Comparison of ENCODE assay signal across 1 cellular context in the genomic region with DNA sequence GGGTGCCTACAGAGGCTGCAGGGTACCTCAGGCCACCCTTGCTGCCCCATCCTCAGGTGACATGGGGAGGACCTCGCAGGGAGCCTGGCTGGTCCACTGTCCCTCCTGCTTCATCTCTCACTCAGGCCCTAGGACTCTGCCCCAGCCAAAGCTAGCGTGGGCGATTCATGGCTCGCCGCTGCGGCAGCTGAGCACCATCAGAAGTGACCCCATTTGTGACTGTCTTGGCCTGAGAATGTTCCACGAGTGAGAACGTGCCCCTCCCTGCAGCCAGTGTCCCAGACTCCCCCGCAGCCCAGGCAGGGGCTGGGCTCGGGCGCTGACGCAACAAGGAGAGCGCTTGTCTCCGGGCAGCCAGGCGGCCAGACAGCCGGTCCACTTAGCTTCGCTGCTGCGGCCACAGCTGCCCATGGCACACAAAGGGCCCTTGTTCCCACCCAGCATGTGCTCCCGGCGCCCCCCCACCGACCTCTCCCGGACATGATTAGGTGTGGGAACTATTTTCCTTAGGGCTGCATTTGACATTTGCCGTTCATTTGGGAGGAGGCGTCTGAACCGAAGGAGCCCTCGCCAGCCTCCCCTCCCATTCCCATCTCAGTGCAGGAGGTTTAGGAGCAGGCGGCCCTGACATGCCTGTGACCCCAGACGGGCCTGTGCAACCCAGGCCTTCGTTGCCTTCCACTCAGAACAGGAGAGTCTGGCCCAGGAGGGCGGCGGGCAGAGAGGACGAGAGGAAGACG.
TF ChIP-seq lines count a peak whose summit lies in the region.

No MANE protein-coding gene starts in this region.

TF ChIP-seq in K562, 482 proteins besides CTCF, POLR2A, EP300 and RAD21 (continued from another document and continues in another):
- TF ChIP-seq ZNF384 (IDR thresholded peaks at IDR 0.05; ENCODE audit: low read depth, low read length) (no peak), SMAD4 (CRISPR knock-in tag; conservative IDR thresholded peaks at IDR 0.05) (peak; percentile 82), FOXP1 (CRISPR knock-in tag; IDR thresholded peaks at IDR 0.05) (0 out of 2 replicates have a peak, but pooled peaks have one; percentile 77), CCNT2 (IDR thresholded peaks at IDR 0.05; ENCODE audit: borderline replicate concordance, extremely low read depth, insufficient read length, low read depth, low read length) (peak; percentile 36), RBFOX2 (IDR thresholded peaks at IDR 0.05; ENCODE audit: low read depth, low read length) (peak; percentile 79), CBFB (CRISPR knock-in tag; IDR thresholded peaks at IDR 0.05) (peak; percentile 53; the same call in 1 of the 2 replicates), ZNF431 (CRISPR knock-in tag; IDR thresholded peaks at IDR 0.05) (peak; percentile 29; the same call in 1 of the 2 replicates), MAZ (CRISPR knock-in tag; conservative IDR thresholded peaks at IDR 0.05 in 1 of 2, IDR thresholded peaks at IDR 0.05 in 1 of 2) (peak; percentile 83 to 87), NFIC (IDR thresholded peaks at IDR 0.05) (no peak), CREB1 (IDR thresholded peaks at IDR 0.05) (no peak), CREB1 (CRISPR knock-in tag; IDR thresholded peaks at IDR 0.05) (peak; percentile 29), NR1H2 (CRISPR knock-in tag; IDR thresholded peaks at IDR 0.05) (no peak), TEAD1 (CRISPR knock-in tag; IDR thresholded peaks at IDR 0.05) (0 out of 4 replicates have a peak, but pooled peaks of 1 of the 2 experiments have one; percentile 33), CEBPB (tag; IDR thresholded peaks at IDR 0.05) (peak; percentile 88), ARID2 (IDR thresholded peaks at IDR 0.05) (no peak), RBBP5 (IDR thresholded peaks at IDR 0.05; ENCODE audit: borderline replicate concordance, insufficient read depth, low read length, poor library complexity, severe bottlenecking) (peak; percentile 56), KDM2B (CRISPR knock-in tag; IDR thresholded peaks at IDR 0.05) (0 out of 2 replicates have a peak, but pooled peaks have one; percentile 7), TCF3 (CRISPR knock-in tag; IDR thresholded peaks at IDR 0.05) (peak; percentile 37), JUND (IDR thresholded peaks at IDR 0.05; ENCODE audit: borderline replicate concordance, low read depth, low read length) (peak; percentile 64), JUND (tag; IDR thresholded peaks at IDR 0.05; ENCODE audit: borderline replicate concordance, low read depth, low read length) (no peak; the same call in 2 of the 3 replicates), CEBPG (CRISPR knock-in tag; IDR thresholded peaks at IDR 0.05) (peak; percentile 95), CEBPG (tag; conservative IDR thresholded peaks at IDR 0.05 in 1 of 2, IDR thresholded peaks at IDR 0.05 in 1 of 2) (peak; percentile 85 to 87), ATF7 (IDR thresholded peaks at IDR 0.05) (peak; percentile 73), GABPB1 (CRISPR knock-in tag; IDR thresholded peaks at IDR 0.05) (peak; percentile 31; the same call in 1 of the 2 replicates), ZNF282 (CRISPR knock-in tag; IDR thresholded peaks at IDR 0.05) (0 out of 2 replicates have a peak, but pooled peaks have one; percentile 47), HMGN3 (IDR thresholded peaks at IDR 0.05; ENCODE audit: borderline replicate concordance, extremely low read depth, insufficient read length, low read depth, low read length) (peak; percentile 45), POLR2G (IDR thresholded peaks at IDR 0.05; ENCODE audit: low read depth, low read length) (peak; percentile 80), ZC3H11A (IDR thresholded peaks at IDR 0.05; ENCODE audit: low read depth, low read length) (no peak), ZNF408 (CRISPR knock-in tag; IDR thresholded peaks at IDR 0.05; ENCODE audit: low read depth) (no peak), CSDE1 (IDR thresholded peaks at IDR 0.05) (no peak)
- TF ChIP-seq, protein P1, sequence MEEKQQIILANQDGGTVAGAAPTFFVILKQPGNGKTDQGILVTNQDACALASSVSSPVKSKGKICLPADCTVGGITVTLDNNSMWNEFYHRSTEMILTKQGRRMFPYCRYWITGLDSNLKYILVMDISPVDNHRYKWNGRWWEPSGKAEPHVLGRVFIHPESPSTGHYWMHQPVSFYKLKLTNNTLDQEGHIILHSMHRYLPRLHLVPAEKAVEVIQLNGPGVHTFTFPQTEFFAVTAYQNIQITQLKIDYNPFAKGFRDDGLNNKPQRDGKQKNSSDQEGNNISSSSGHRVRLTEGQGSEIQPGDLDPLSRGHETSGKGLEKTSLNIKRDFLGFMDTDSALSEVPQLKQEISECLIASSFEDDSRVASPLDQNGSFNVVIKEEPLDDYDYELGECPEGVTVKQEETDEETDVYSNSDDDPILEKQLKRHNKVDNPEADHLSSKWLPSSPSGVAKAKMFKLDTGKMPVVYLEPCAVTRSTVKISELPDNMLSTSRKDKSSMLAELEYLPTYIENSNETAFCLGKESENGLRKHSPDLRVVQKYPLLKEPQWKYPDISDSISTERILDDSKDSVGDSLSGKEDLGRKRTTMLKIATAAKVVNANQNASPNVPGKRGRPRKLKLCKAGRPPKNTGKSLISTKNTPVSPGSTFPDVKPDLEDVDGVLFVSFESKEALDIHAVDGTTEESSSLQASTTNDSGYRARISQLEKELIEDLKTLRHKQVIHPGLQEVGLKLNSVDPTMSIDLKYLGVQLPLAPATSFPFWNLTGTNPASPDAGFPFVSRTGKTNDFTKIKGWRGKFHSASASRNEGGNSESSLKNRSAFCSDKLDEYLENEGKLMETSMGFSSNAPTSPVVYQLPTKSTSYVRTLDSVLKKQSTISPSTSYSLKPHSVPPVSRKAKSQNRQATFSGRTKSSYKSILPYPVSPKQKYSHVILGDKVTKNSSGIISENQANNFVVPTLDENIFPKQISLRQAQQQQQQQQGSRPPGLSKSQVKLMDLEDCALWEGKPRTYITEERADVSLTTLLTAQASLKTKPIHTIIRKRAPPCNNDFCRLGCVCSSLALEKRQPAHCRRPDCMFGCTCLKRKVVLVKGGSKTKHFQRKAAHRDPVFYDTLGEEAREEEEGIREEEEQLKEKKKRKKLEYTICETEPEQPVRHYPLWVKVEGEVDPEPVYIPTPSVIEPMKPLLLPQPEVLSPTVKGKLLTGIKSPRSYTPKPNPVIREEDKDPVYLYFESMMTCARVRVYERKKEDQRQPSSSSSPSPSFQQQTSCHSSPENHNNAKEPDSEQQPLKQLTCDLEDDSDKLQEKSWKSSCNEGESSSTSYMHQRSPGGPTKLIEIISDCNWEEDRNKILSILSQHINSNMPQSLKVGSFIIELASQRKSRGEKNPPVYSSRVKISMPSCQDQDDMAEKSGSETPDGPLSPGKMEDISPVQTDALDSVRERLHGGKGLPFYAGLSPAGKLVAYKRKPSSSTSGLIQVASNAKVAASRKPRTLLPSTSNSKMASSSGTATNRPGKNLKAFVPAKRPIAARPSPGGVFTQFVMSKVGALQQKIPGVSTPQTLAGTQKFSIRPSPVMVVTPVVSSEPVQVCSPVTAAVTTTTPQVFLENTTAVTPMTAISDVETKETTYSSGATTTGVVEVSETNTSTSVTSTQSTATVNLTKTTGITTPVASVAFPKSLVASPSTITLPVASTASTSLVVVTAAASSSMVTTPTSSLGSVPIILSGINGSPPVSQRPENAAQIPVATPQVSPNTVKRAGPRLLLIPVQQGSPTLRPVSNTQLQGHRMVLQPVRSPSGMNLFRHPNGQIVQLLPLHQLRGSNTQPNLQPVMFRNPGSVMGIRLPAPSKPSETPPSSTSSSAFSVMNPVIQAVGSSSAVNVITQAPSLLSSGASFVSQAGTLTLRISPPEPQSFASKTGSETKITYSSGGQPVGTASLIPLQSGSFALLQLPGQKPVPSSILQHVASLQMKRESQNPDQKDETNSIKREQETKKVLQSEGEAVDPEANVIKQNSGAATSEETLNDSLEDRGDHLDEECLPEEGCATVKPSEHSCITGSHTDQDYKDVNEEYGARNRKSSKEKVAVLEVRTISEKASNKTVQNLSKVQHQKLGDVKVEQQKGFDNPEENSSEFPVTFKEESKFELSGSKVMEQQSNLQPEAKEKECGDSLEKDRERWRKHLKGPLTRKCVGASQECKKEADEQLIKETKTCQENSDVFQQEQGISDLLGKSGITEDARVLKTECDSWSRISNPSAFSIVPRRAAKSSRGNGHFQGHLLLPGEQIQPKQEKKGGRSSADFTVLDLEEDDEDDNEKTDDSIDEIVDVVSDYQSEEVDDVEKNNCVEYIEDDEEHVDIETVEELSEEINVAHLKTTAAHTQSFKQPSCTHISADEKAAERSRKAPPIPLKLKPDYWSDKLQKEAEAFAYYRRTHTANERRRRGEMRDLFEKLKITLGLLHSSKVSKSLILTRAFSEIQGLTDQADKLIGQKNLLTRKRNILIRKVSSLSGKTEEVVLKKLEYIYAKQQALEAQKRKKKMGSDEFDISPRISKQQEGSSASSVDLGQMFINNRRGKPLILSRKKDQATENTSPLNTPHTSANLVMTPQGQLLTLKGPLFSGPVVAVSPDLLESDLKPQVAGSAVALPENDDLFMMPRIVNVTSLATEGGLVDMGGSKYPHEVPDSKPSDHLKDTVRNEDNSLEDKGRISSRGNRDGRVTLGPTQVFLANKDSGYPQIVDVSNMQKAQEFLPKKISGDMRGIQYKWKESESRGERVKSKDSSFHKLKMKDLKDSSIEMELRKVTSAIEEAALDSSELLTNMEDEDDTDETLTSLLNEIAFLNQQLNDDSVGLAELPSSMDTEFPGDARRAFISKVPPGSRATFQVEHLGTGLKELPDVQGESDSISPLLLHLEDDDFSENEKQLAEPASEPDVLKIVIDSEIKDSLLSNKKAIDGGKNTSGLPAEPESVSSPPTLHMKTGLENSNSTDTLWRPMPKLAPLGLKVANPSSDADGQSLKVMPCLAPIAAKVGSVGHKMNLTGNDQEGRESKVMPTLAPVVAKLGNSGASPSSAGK (IDR thresholded peaks at IDR 0.05): peak; percentile 26; the same call in 1 of the 2 replicates
- TF ChIP-seq, protein P2, sequence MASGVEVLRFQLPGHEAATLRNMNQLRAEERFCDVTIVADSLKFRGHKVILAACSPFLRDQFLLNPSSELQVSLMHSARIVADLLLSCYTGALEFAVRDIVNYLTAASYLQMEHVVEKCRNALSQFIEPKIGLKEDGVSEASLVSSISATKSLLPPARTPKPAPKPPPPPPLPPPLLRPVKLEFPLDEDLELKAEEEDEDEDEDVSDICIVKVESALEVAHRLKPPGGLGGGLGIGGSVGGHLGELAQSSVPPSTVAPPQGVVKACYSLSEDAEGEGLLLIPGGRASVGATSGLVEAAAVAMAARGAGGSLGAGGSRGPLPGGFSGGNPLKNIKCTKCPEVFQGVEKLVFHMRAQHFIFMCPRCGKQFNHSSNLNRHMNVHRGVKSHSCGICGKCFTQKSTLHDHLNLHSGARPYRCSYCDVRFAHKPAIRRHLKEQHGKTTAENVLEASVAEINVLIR (CRISPR knock-in tag; IDR thresholded peaks at IDR 0.05): peak; percentile 40; the same call in 1 of the 2 replicates
- TF ChIP-seq, protein P3, sequence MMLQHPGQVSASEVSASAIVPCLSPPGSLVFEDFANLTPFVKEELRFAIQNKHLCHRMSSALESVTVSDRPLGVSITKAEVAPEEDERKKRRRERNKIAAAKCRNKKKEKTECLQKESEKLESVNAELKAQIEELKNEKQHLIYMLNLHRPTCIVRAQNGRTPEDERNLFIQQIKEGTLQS (IDR thresholded peaks at IDR 0.05): peak; percentile 93
- TF ChIP-seq, protein P3 (CRISPR knock-in tag; conservative IDR thresholded peaks at IDR 0.05): 0 out of 2 replicates have a peak, but pooled peaks have one; percentile 38
- TF ChIP-seq, protein P4, sequence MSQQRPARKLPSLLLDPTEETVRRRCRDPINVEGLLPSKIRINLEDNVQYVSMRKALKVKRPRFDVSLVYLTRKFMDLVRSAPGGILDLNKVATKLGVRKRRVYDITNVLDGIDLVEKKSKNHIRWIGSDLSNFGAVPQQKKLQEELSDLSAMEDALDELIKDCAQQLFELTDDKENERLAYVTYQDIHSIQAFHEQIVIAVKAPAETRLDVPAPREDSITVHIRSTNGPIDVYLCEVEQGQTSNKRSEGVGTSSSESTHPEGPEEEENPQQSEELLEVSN (IDR thresholded peaks at IDR 0.05; ENCODE audit: borderline replicate concordance in 1 of 2, extremely low read depth in 1 of 2, insufficient read depth in 1 of 2, insufficient read length in 1 of 2, low read depth in 1 of 2, low read length in 1 of 2, poor library complexity in 1 of 2, severe bottlenecking in 1 of 2): peak in 1 of 2 experiments; percentile 20
- TF ChIP-seq, protein P5, sequence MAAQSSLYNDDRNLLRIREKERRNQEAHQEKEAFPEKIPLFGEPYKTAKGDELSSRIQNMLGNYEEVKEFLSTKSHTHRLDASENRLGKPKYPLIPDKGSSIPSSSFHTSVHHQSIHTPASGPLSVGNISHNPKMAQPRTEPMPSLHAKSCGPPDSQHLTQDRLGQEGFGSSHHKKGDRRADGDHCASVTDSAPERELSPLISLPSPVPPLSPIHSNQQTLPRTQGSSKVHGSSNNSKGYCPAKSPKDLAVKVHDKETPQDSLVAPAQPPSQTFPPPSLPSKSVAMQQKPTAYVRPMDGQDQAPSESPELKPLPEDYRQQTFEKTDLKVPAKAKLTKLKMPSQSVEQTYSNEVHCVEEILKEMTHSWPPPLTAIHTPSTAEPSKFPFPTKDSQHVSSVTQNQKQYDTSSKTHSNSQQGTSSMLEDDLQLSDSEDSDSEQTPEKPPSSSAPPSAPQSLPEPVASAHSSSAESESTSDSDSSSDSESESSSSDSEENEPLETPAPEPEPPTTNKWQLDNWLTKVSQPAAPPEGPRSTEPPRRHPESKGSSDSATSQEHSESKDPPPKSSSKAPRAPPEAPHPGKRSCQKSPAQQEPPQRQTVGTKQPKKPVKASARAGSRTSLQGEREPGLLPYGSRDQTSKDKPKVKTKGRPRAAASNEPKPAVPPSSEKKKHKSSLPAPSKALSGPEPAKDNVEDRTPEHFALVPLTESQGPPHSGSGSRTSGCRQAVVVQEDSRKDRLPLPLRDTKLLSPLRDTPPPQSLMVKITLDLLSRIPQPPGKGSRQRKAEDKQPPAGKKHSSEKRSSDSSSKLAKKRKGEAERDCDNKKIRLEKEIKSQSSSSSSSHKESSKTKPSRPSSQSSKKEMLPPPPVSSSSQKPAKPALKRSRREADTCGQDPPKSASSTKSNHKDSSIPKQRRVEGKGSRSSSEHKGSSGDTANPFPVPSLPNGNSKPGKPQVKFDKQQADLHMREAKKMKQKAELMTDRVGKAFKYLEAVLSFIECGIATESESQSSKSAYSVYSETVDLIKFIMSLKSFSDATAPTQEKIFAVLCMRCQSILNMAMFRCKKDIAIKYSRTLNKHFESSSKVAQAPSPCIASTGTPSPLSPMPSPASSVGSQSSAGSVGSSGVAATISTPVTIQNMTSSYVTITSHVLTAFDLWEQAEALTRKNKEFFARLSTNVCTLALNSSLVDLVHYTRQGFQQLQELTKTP (IDR thresholded peaks at IDR 0.05; ENCODE audit: low read depth in 1 of 2, partially characterized antibody in 2 of 2): no peak
- TF ChIP-seq, protein P6, sequence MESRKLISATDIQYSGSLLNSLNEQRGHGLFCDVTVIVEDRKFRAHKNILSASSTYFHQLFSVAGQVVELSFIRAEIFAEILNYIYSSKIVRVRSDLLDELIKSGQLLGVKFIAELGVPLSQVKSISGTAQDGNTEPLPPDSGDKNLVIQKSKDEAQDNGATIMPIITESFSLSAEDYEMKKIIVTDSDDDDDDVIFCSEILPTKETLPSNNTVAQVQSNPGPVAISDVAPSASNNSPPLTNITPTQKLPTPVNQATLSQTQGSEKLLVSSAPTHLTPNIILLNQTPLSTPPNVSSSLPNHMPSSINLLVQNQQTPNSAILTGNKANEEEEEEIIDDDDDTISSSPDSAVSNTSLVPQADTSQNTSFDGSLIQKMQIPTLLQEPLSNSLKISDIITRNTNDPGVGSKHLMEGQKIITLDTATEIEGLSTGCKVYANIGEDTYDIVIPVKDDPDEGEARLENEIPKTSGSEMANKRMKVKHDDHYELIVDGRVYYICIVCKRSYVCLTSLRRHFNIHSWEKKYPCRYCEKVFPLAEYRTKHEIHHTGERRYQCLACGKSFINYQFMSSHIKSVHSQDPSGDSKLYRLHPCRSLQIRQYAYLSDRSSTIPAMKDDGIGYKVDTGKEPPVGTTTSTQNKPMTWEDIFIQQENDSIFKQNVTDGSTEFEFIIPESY (CRISPR knock-in tag; IDR thresholded peaks at IDR 0.05): peak; percentile 68; the same call in 1 of the 2 replicates
